In the genomic region with DNA sequence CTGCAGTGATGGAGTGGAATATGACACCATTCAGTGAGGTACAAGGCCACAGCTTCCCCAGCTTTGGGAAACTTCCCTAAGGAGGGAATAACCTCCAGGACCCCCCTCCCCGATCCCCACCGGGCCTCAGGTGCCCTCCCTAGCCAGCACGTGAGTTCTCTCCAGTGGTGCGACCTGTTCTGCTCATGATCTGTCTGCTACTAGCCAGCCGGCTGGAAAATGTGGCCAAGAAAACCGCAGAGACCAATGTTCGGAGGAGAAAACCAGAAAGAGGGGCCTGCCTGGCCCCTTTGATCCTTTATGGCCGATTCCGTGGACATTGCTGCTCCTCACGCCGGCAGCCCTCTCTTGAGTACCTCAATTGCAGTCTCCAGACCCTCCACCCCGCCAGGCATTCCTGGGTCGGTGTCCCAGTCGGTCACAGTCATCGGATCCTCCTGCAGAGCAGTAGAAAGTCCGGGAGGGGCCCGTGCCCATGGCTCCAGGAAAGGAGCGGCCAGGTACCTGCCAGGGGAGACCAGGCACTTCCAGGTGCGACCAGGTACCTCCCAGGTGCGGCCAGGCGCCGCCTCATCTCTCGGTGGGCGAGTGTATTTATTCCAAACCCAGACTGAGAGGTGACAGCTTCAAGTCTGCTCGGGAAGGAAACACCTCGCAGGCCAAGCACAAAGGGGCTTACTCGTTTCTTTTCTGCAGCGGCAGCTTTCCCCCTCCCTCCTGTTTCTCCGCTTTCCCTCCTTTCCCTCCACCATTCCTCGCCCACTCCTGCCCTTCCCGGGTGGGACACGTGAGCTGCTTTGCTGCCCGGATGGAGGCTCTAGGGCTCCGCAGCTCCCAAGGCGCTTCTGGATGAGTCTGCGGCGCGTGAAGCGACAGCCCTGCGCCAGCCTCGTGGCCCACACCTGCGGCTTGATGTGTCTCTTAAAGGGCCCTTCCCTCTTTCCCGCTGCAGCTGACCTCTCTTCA, we compare ENCODE assay signal across 9 cellular contexts. TPM values are rescaled to one million over a fixed set of nuclear protein-coding genes. Genes with fewer than 3 reads are reported as not detected.
DNase-seq lines count a peak whose midpoint lies in the region; ATAC-seq and TF ChIP-seq lines count a peak whose summit lies in the region.
"Had no signal": no experiment of that assay in that cellular context is flagged by ENCODE, and none has a peak within 500 bp of the region (broad histone marks: within the 10 kb centered on the region; RNA-seq: fewer than 3 reads in every experiment).

No MANE protein-coding gene starts in this region.

- peaks cover 3% of the 10 kb centered on the region; the same call in 1 of the 2 replicates for H3K4me1 ChIP-seq in Panc1 (ENCODE audit: control insufficient read depth, insufficient read depth, low read length)
- H3K4me1 ChIP-seq in esophagus squamous epithelium, result peaks cover 0 to 13% (median 4%) of the 10 kb centered on the region in 3 donors
- peaks cover 5% of the 10 kb centered on the region for H3K4me1 ChIP-seq in neural progenitor cell
- peaks cover 0 to 7% (median 3%) of the 10 kb centered on the region in 4 donors for H3K4me1 ChIP-seq in tibial artery

- POLR2A ChIA-PET in Panc1 (lab: Charles Lee), result no interaction called here

- H3K4me3 ChIP-seq in Panc1 (ENCODE audit: low read depth in 2 of 2, low read length in 2 of 2) (peak overlapping the region; percentile 12 to 38), esophagus squamous epithelium (peak overlapping the region; percentile 1 to 51 (median 36)), neural progenitor cell (peak overlapping the region; percentile 42), tibial artery (no peak overlapping the region)

- 2 to 6% methylated on average over 23 to 26 of the region's 43 CpGs for WGBS in esophagus squamous epithelium, 2 donors

- peak overlapping the region; percentile 77 for H3K4me3 Mint-ChIP-seq in neural progenitor cell

- TF ChIP-seq CTCF in Panc1 (IDR thresholded peaks at IDR 0.05) (no peak), esophagus squamous epithelium (IDR thresholded peaks at IDR 0.05) (no peak), neural progenitor cell (IDR thresholded peaks at IDR 0.05) (no peak), tibial artery (IDR thresholded peaks at IDR 0.05) (no peak)

- peak overlapping the region; percentile 83 for H3K4me2 ChIP-seq in neural progenitor cell

- CTCF ChIA-PET in Panc1 (lab: Charles Lee), result no interaction called here

- peaks cover 8% of the 10 kb centered on the region for H3K9me3 Mint-ChIP-seq in neural progenitor cell

- no peak overlapping the region for H3K9ac ChIP-seq in neural progenitor cell

- no peak overlapping the region for H3K27ac Mint-ChIP-seq in neural progenitor cell

- no peaks in the 10 kb centered on the region for H3K36me3 ChIP-seq in Panc1 (ENCODE audit: control insufficient read depth, insufficient read depth, low read length)
- H3K36me3 ChIP-seq in esophagus squamous epithelium, result no peaks in the 10 kb centered on the region
- no peaks in the 10 kb centered on the region for H3K36me3 ChIP-seq in neural progenitor cell
- H3K36me3 ChIP-seq in tibial artery, result no peaks in the 10 kb centered on the region

- peaks cover 5% of the 10 kb centered on the region for H3K27me3 Mint-ChIP-seq in neural progenitor cell (ENCODE audit: insufficient read depth, low read depth)

- no peak overlapping the region for H3K27ac ChIP-seq in Panc1 (ENCODE audit: low read length)
- H3K27ac ChIP-seq in esophagus squamous epithelium, result no peak overlapping the region
- no peak overlapping the region for H3K27ac ChIP-seq in neural progenitor cell
- no peak overlapping the region for H3K27ac ChIP-seq in tibial artery

- H3K4me1 Mint-ChIP-seq in neural progenitor cell, result peaks cover 10% of the 10 kb centered on the region

- ATAC-seq in Panc1 (peak; percentile 70), GM21390 (IDR thresholded peaks at IDR 0.05; ENCODE audit: unreplicated experiment) (no peak), GM21619 (IDR thresholded peaks at IDR 0.05; ENCODE audit: unreplicated experiment) (no peak), HG02870 (IDR thresholded peaks at IDR 0.05; ENCODE audit: unreplicated experiment) (no peak)

- in situ Hi-C loops in Panc1 (cut with HindIII; ENCODE audit: low pct_unique_long_range_greater_than_20kb, low sequenced_read_pairs), result no loop called here

- DNase-seq in DMS53 treated with DMSO at 0.1 percent for 48 hours (lab: John Stamatoyannopoulos, UW; ENCODE audit: unreplicated experiment) (peak; percentile 12), Panc1 (ENCODE audit: low read depth, low spot score) (no peak), esophagus squamous epithelium (lab: John Stamatoyannopoulos, UW) (no peak), neural progenitor cell (ENCODE audit: low spot score) (peak; percentile 27), tibial artery (no peak)
- DNase-seq: cortex of kidney had no signal

- H3F3A ChIP-seq in neural progenitor cell (ENCODE audit: low read depth), result no peaks in the 10 kb centered on the region

- H3K27me3 ChIP-seq in Panc1 (ENCODE audit: control insufficient read depth, insufficient read depth, low read length), result peaks cover 19% of the 10 kb centered on the region
- peaks cover 0 to 42% (median 0%) of the 10 kb centered on the region in 4 donors for H3K27me3 ChIP-seq in esophagus squamous epithelium
- H3K27me3 ChIP-seq in neural progenitor cell, result peaks cover 22% of the 10 kb centered on the region
- peaks cover 0 to 30% of the 10 kb centered on the region in 2 donors for H3K27me3 ChIP-seq in tibial artery

- intact Hi-C loops in Panc1 (cut with micrococcal nuclease; ENCODE audit: unreplicated experiment), result no loop called here
- intact Hi-C loops in esophagus squamous epithelium (cut with DNase I), result no loop called here
- intact Hi-C loops in tibial artery (cut with DNase I; ENCODE audit: low total_unique reads), result no loop called here

- no peaks in the 10 kb centered on the region for H4K20me1 ChIP-seq in neural progenitor cell (ENCODE audit: low read depth)

- no peaks in the 10 kb centered on the region for H3K36me3 Mint-ChIP-seq in neural progenitor cell

- BruUV-seq in Panc1 (replicated peaks; lab: Mats Ljungman, UMichigan), result no TSS peak

- H3K79me2 ChIP-seq in neural progenitor cell (ENCODE audit: low read depth), result no peaks in the 10 kb centered on the region

- no peaks in the 10 kb centered on the region for H3K9me3 ChIP-seq in Panc1 (ENCODE audit: control insufficient read depth, insufficient read depth, low read depth, low read length)
- H3K9me3 ChIP-seq in esophagus squamous epithelium, result no peaks in the 10 kb centered on the region
- no peaks in the 10 kb centered on the region for H3K9me3 ChIP-seq in neural progenitor cell (ENCODE audit: low read depth)
- peaks cover 0 to 3% (median 0%) of the 10 kb centered on the region in 3 donors for H3K9me3 ChIP-seq in tibial artery

- peak overlapping the region; percentile 96 for H2AFZ ChIP-seq in neural progenitor cell (replicated peaks)

- no peak for TF ChIP-seq POLR2A in esophagus squamous epithelium (IDR thresholded peaks at IDR 0.05)

RNA-seq across cellular contexts. Expression of gene AGK, which starts 39.6 kb away (rescaled TPM):
- total RNA-seq in Panc1 (2021; ENCODE audit: unreplicated experiment), result 32.6 TPM
- polyA plus RNA-seq in Panc1 (2012; ENCODE audit: insufficient read length), result 17.3 TPM
- total RNA-seq in esophagus squamous epithelium, result 10 to 100 TPM; 11.2 to 22.5 (median 17.7) TPM
- total RNA-seq in neural progenitor cell (ENCODE audit: low replicate concordance), result 32.7 and 42.6 TPM in 2 replicates

Comparison
In these comparisons a context has a peak if more than half of its experiments do, and no peak if none do; other contexts are left out.
1. DNase-seq: peak in DMS53 treated with DMSO at 0.1 percent for 48 hours (single experiment) and neural progenitor cell (single experiment); none in Panc1 (single experiment), esophagus squamous epithelium (single experiment) and tibial artery (0 of 2).
2. H3K4me3 ChIP-seq: peak in Panc1 (2 of 2), esophagus squamous epithelium (4 of 4) and neural progenitor cell (single experiment); none in tibial artery (0 of 2).